ENCODE assay signal across 26 cellular contexts in the genomic region with DNA sequence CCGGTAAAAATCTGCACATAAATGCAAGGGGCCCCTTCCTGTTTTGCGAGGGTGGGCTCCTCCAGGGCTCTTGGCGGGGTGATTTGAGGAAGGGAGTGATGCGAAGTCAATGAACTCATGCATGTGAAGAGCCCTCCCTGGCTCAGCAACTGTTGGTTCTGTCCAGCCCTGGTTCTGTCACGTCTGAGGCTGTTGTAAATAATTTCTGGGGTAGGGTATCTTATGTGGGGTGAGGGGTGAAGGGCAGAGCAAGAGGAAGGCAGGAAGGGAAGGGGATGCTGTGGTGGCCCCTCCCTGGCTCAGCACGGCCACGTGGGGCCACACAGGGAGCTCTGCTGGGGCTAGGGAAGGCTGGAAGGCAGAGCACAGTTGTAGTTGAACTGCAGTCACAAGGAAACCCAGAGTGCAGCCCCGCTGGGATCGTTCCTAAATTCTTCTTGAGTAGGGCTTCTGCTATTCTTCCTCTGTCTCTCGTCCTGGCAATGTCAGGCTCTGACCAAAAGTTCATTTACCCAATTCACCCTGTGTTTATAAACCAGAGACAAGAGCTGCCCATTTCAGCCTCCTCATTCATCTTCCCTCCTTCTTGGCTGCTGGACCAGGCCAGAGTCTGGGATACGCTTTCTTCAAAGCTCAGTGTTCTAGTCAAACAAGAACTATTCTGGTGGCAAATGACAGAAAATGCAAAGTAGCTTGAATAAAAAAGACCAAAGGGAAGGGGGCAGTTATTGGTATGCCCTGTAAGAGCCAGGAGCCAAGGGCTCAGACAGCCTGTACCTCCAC. TPM values are rescaled to one million over a fixed set of nuclear protein-coding genes. Genes with fewer than 3 reads are reported as not detected.
DNase-seq lines count a peak whose midpoint lies in the region; ATAC-seq and TF ChIP-seq lines count a peak whose summit lies in the region.
"Had no signal": no experiment of that assay in that cellular context is flagged by ENCODE, and none has a peak within 500 bp of the region (broad histone marks: within the 10 kb centered on the region; RNA-seq: fewer than 3 reads in every experiment).

No MANE protein-coding gene starts in this region.

- no peaks in the 10 kb centered on the region for H3K9me3 ChIP-seq in BLaER1
- no peaks in the 10 kb centered on the region for H3K9me3 ChIP-seq in neural progenitor cell (ENCODE audit: low read depth)
- H3K9me3 ChIP-seq: BE2C, lower lobe of right lung, SJSA1, thoracic aorta, vagina had no signal

- H3K36me3 ChIP-seq in BLaER1 (no peaks in the 10 kb centered on the region), neural progenitor cell (no peaks in the 10 kb centered on the region)
- H3K36me3 ChIP-seq: BE2C, lower lobe of right lung, SJSA1, thoracic aorta, vagina had no signal

- H3K9ac ChIP-seq in BLaER1 (no peak overlapping the region), neural progenitor cell (no peak overlapping the region)

- H3K4me3 Mint-ChIP-seq in endothelial cell (ENCODE audit: unreplicated experiment) (peak overlapping the region; percentile 51), neural progenitor cell (peak overlapping the region; percentile 61), immature natural killer cell (no peak overlapping the region)
- H3K4me3 Mint-ChIP-seq: activated CD4-positive, alpha-beta memory T cell treated with anti-CD3 and anti-CD28 coated beads for 36 hours; IgD-negative memory B cell had no signal

- peak overlapping the region; percentile 33 for H3K4me2 ChIP-seq in BLaER1
- H3K4me2 ChIP-seq in neural progenitor cell: no peak overlapping the region

- H3K4me3 ChIP-seq in BLaER1: no peak overlapping the region
- no peak overlapping the region for H3K4me3 ChIP-seq in neural progenitor cell
- H3K4me3 ChIP-seq: lower lobe of right lung, SJSA1, thoracic aorta, vagina had no signal

- no peak overlapping the region for H3K27ac Mint-ChIP-seq in endothelial cell (ENCODE audit: unreplicated experiment)
- H3K27ac Mint-ChIP-seq in neural progenitor cell: no peak overlapping the region
- H3K27ac Mint-ChIP-seq in immature natural killer cell: no peak overlapping the region
- H3K27ac Mint-ChIP-seq: activated CD4-positive, alpha-beta memory T cell treated with anti-CD3 and anti-CD28 coated beads for 36 hours; activated naive CD4-positive, alpha-beta T cell treated with anti-CD3 and anti-CD28 coated beads, Interleukin-2, amount 50 U/mL, for 72 hours; IgD-negative memory B cell had no signal

- no peak overlapping the region for H3K27ac ChIP-seq in BLaER1
- H3K27ac ChIP-seq in neural progenitor cell: no peak overlapping the region
- H3K27ac ChIP-seq: lower lobe of right lung, SJSA1, thoracic aorta, vagina had no signal

- H4K20me1 ChIP-seq in BLaER1 (no peaks in the 10 kb centered on the region), neural progenitor cell (ENCODE audit: low read depth) (no peaks in the 10 kb centered on the region)

- TF ChIP-seq CTCF in endothelial cell (IDR thresholded peaks at IDR 0.05; ENCODE audit: unreplicated experiment) (no peak), neural progenitor cell (IDR thresholded peaks at IDR 0.05) (no peak)

- peaks cover 7% of the 10 kb centered on the region for H3K27me3 Mint-ChIP-seq in endothelial cell (ENCODE audit: unreplicated experiment)
- H3K27me3 Mint-ChIP-seq in neural progenitor cell (ENCODE audit: insufficient read depth, low read depth): peaks cover 29% of the 10 kb centered on the region
- peaks cover 10 to 33% (median 10%) of the 10 kb centered on the region in 3 donors for H3K27me3 Mint-ChIP-seq in immature natural killer cell (ENCODE audit: low read depth in 3 of 3)

- ATAC-seq in HG03432 (IDR thresholded peaks at IDR 0.05; ENCODE audit: unreplicated experiment): peak; percentile 12
- no peak for ATAC-seq in HG03097 (IDR thresholded peaks at IDR 0.05; ENCODE audit: low FRiP score, unreplicated experiment)
- ATAC-seq: activated naive CD4-positive, alpha-beta T cell treated with anti-CD3 and anti-CD28 coated beads, Interleukin-2, amount 50 U/mL, for 72 hours; lower lobe of right lung; sciatic nerve had no signal

- H3K4me1 ChIP-seq in BLaER1 (peaks cover 15% of the 10 kb centered on the region), neural progenitor cell (no peaks in the 10 kb centered on the region)
- H3K4me1 ChIP-seq: BE2C, lower lobe of right lung, SJSA1 had no signal

- peaks cover 6% of the 10 kb centered on the region for H3K4me1 Mint-ChIP-seq in endothelial cell (ENCODE audit: unreplicated experiment)
- peaks cover 25% of the 10 kb centered on the region for H3K4me1 Mint-ChIP-seq in neural progenitor cell
- H3K4me1 Mint-ChIP-seq in immature natural killer cell: no peaks in the 10 kb centered on the region

- H3K27me3 ChIP-seq in BLaER1 (no peaks in the 10 kb centered on the region), neural progenitor cell (peaks cover 57% of the 10 kb centered on the region)

- H3F3A ChIP-seq in neural progenitor cell (ENCODE audit: low read depth): peaks cover 6% of the 10 kb centered on the region

- H3K36me3 Mint-ChIP-seq in endothelial cell (ENCODE audit: low read depth, unreplicated experiment): no peaks in the 10 kb centered on the region
- H3K36me3 Mint-ChIP-seq in neural progenitor cell: no peaks in the 10 kb centered on the region
- H3K36me3 Mint-ChIP-seq in immature natural killer cell: peaks cover 0 to 3% (median 3%) of the 10 kb centered on the region in 3 donors
- H3K36me3 Mint-ChIP-seq: IgD-negative memory B cell had no signal

- H3K9me3 Mint-ChIP-seq in endothelial cell (ENCODE audit: unreplicated experiment) (no peaks in the 10 kb centered on the region), neural progenitor cell (peaks cover 2% of the 10 kb centered on the region), immature natural killer cell (peaks cover 0 to 13% (median 2%) of the 10 kb centered on the region in 6 donors)
- H3K9me3 Mint-ChIP-seq: activated CD4-positive, alpha-beta memory T cell treated with anti-CD3 and anti-CD28 coated beads for 36 hours; activated naive CD4-positive, alpha-beta T cell treated with anti-CD3 and anti-CD28 coated beads, Interleukin-2, amount 50 U/mL, for 72 hours had no signal

- no peak overlapping the region for H2AFZ ChIP-seq in neural progenitor cell (replicated peaks)

- no peaks in the 10 kb centered on the region for H3K79me2 ChIP-seq in neural progenitor cell (ENCODE audit: low read depth)

- no peak for DNase-seq in endothelial cell (ENCODE audit: low spot score)
- DNase-seq in neural progenitor cell (ENCODE audit: low spot score): no peak
- no peak for DNase-seq in SW480 (ENCODE audit: low spot score)
- no peak for DNase-seq in immature natural killer cell
- DNase-seq in AML-193 (lab: John Stamatoyannopoulos, UW): no peak
- DNase-seq: activated CD4-positive, alpha-beta memory T cell treated with anti-CD3 and anti-CD28 coated beads for 36 hours; BE2C; DMS79; kidney; lower lobe of right lung; NCI-H2081; NCI-H2227 treated with DMSO at 0.1 percent for 48 hours; NCI-H69; posterior cingulate gyrus; stimulated activated CD4-positive, alpha-beta T cell treated with anti-CD3 and anti-CD28 coated beads, Interleukin-12 subunit alpha, Interleukin-12 subunit beta, amount 100 ng/mL, for 4 hours; stimulated activated CD4-positive, alpha-beta T cell treated with anti-CD3 and anti-CD28 coated beads, Interleukin-4, amount 100 ng/mL, for 1 hour; stimulated activated naive CD4-positive, alpha-beta T cell treated with Interleukin-2 at 50 U/mL for 16 hours had no signal

RNA-seq across cellular contexts. Expression of a gene that starts 14.8 kb away (rescaled TPM):
- total RNA-seq in endothelial cell (ENCODE audit: unreplicated experiment) (43.2 TPM), neural progenitor cell (ENCODE audit: low replicate concordance) (56.0 and 67.7 TPM in 2 replicates)
- 10 to 100 TPM in 2 of 3 donors, 1 to 10 TPM in 1; 5.2 to 16.3 (median 12.2) TPM for polyA plus RNA-seq in immature natural killer cell

Comparison
In these comparisons a context has a peak if more than half of its experiments do, and no peak if none do; other contexts are left out.
1. H3K4me3 Mint-ChIP-seq: peak in endothelial cell (single experiment) and neural progenitor cell (single experiment); none in immature natural killer cell (0 of 5).